ENCODE assay signal across 8 cellular contexts in genomic region chr9:112175796-112176315, GRCh38. TPM values are rescaled to one million over a fixed set of nuclear protein-coding genes. Genes with fewer than 3 reads are reported as not detected.
DNase-seq lines count a peak whose midpoint lies in the region; ATAC-seq and TF ChIP-seq lines count a peak whose summit lies in the region.

No MANE protein-coding gene starts in this region.

- H3K79me2 ChIP-seq in neural progenitor cell (ENCODE audit: low read depth): no peaks in the 10 kb centered on the region

- intact Hi-C loops in Caco-2 (cut with micrococcal nuclease; ENCODE audit: unreplicated experiment): no loop called here

- peak overlapping the region; percentile 88 for H3K4me3 Mint-ChIP-seq in Caco-2 (ENCODE audit: unreplicated experiment)
- H3K4me3 Mint-ChIP-seq in neural progenitor cell: peak overlapping the region; percentile 83

- peak overlapping the region; percentile 92 for H3K4me2 ChIP-seq in neural progenitor cell

- H3K4me1 Mint-ChIP-seq in Caco-2 (ENCODE audit: low read depth, unreplicated experiment) (peaks cover 52% of the 10 kb centered on the region), neural progenitor cell (peaks cover 17% of the 10 kb centered on the region)

- no peak overlapping the region for H3K9ac ChIP-seq in neural progenitor cell

- no peak for ATAC-seq in esophagus mucosa
- no peak for ATAC-seq in HG03196 (IDR thresholded peaks at IDR 0.05; ENCODE audit: unreplicated experiment)

- H3K9me3 Mint-ChIP-seq in Caco-2 (ENCODE audit: unreplicated experiment) (no peaks in the 10 kb centered on the region), neural progenitor cell (no peaks in the 10 kb centered on the region)

- H3K36me3 ChIP-seq in Caco-2 (ENCODE audit: control insufficient read depth, insufficient read depth, low read length): no peaks in the 10 kb centered on the region; the same call in 1 of the 2 replicates
- H3K36me3 ChIP-seq in SJCRH30: no peaks in the 10 kb centered on the region
- H3K36me3 ChIP-seq in neural progenitor cell: no peaks in the 10 kb centered on the region

- H4K20me1 ChIP-seq in neural progenitor cell (ENCODE audit: low read depth): no peaks in the 10 kb centered on the region

- H3K27ac Mint-ChIP-seq in Caco-2 (ENCODE audit: unreplicated experiment): peak overlapping the region; percentile 92
- no peak overlapping the region for H3K27ac Mint-ChIP-seq in neural progenitor cell

- CTCF ChIA-PET in Caco-2 (lab: Charles Lee): interaction anchor here (1.5 to 2.1 kb wide), 2 partner anchors 63 to 78 kb away, joined by 3 to 6 read pairs; no protein-coding TSS in a partner anchor

- H3K9me3 ChIP-seq in Caco-2 (no peaks in the 10 kb centered on the region), SJCRH30 (replicated peaks) (no peaks in the 10 kb centered on the region), neural progenitor cell (ENCODE audit: low read depth) (no peaks in the 10 kb centered on the region)

- H3K4me1 ChIP-seq in Caco-2 (peaks cover 83% of the 10 kb centered on the region), SJCRH30 (peaks cover 14% of the 10 kb centered on the region), neural progenitor cell (peaks cover 5% of the 10 kb centered on the region)

- peak overlapping the region; percentile 98 for H2AFZ ChIP-seq in neural progenitor cell (replicated peaks)

- H3K27me3 ChIP-seq in Caco-2 (replicated peaks; ENCODE audit: control insufficient read depth, insufficient read depth, low read length): no peaks in the 10 kb centered on the region
- H3K27me3 ChIP-seq in SJCRH30: no peaks in the 10 kb centered on the region
- peaks cover 49% of the 10 kb centered on the region for H3K27me3 ChIP-seq in neural progenitor cell

- TF ChIP-seq CTCF in Caco-2 (IDR thresholded peaks at IDR 0.05; ENCODE audit: insufficient read depth in 1 of 2, low read depth in 1 of 2, low read length in 1 of 2, severe bottlenecking in 1 of 2, unreplicated experiment in 1 of 2) (no peak), epithelial cell of proximal tubule (conservative IDR thresholded peaks at IDR 0.05; ENCODE audit: low read depth, low read length) (no peak), neural progenitor cell (IDR thresholded peaks at IDR 0.05) (no peak)

- BruUV-seq in Caco-2 (replicated peaks; lab: Mats Ljungman, UMichigan): no TSS peak

- H3K36me3 Mint-ChIP-seq in Caco-2 (ENCODE audit: insufficient read depth, unreplicated experiment): peaks cover 9% of the 10 kb centered on the region
- H3K36me3 Mint-ChIP-seq in neural progenitor cell: no peaks in the 10 kb centered on the region

- no peaks in the 10 kb centered on the region for H3K27me3 Mint-ChIP-seq in Caco-2 (ENCODE audit: insufficient read depth, unreplicated experiment)
- peaks cover 36% of the 10 kb centered on the region for H3K27me3 Mint-ChIP-seq in neural progenitor cell (ENCODE audit: insufficient read depth, low read depth)

- H3K27ac ChIP-seq in SJCRH30 (no peak overlapping the region; the same call in 1 of the 2 replicates), neural progenitor cell (no peak overlapping the region)

- peaks cover 4% of the 10 kb centered on the region for H3F3A ChIP-seq in neural progenitor cell (ENCODE audit: low read depth)

- H3K4me3 ChIP-seq in Caco-2 (ENCODE audit: low read depth, low read length): peak overlapping the region; percentile 52
- peak overlapping the region; percentile 74 for H3K4me3 ChIP-seq in SJCRH30
- H3K4me3 ChIP-seq in epithelial cell of proximal tubule (ENCODE audit: low read depth, low read length): peak overlapping the region; percentile 62
- H3K4me3 ChIP-seq in neural progenitor cell: peak overlapping the region; percentile 87

- POLR2A ChIA-PET in Caco-2 (lab: Charles Lee): interaction anchor here (0.7 to 1.4 kb wide), 2 partner anchors 13 to 204 kb away, joined by 3 to 4 read pairs; partner anchors contain the start of gene HSDL2

- DNase-seq in Caco-2 (no peak), SJCRH30 (no peak), epithelial cell of proximal tubule (ENCODE audit: low read depth) (no peak), neural progenitor cell (ENCODE audit: low spot score) (peak; percentile 32), SKM-1 (lab: John Stamatoyannopoulos, UW; ENCODE audit: unreplicated experiment) (no peak)
- DNase-seq in effector CD8-positive, alpha-beta T cell (lab: John Stamatoyannopoulos, UW): no peak

RNA-seq across cellular contexts. Expression of gene SUSD1, which starts 0.8 kb away (rescaled TPM):
- 53.4 and 60.1 TPM in 2 replicates for total RNA-seq in Caco-2 (2022)
- 17.9 and 19.5 TPM in 2 replicates for total RNA-seq in SJCRH30 (2014; rRNA removed; shearing (Covaris generic))
- total RNA-seq in epithelial cell of proximal tubule: 17.4 and 37.4 TPM in 2 replicates
- 7.9 and 12.0 TPM in 2 replicates for total RNA-seq in neural progenitor cell (ENCODE audit: low replicate concordance)
- total RNA-seq in esophagus mucosa: 4.9 TPM
